Comparison of ENCODE assay signal across 15 cellular contexts in genomic region chr10:124912052-124912435, GRCh38. TPM values are rescaled to one million over a fixed set of nuclear protein-coding genes. Genes with fewer than 3 reads are reported as not detected.
DNase-seq lines count a peak whose midpoint lies in the region; ATAC-seq, FAIRE-seq and TF ChIP-seq lines count a peak whose summit lies in the region.
"Had no signal": no experiment of that assay in that cellular context is flagged by ENCODE, and none has a peak within 500 bp of the region (broad histone marks: within the 10 kb centered on the region; RNA-seq: fewer than 3 reads in every experiment).

No MANE protein-coding gene starts in this region.

- peak overlapping the region; percentile 63 for H3K4me2 ChIP-seq in HepG2 (ENCODE audit: low read depth, low read length)
- peak overlapping the region; percentile 50 for H3K4me2 ChIP-seq in skeletal muscle satellite cell (ENCODE audit: low read length)

- peak overlapping the region; percentile 72 for H2AFZ ChIP-seq in HepG2 (ENCODE audit: low read length)

- DNase-seq in CD14-positive monocyte (ENCODE audit: low spot score) = no peak
- DNase-seq in HepG2 (ENCODE audit: low spot score) = no peak
- no peak for DNase-seq in DMS153 treated with DMSO at 0.1 percent for 48 hours (lab: John Stamatoyannopoulos, UW; ENCODE audit: unreplicated experiment)
- DNase-seq in BE2C = no peak
- no peak for DNase-seq in NCI-H510A (lab: John Stamatoyannopoulos, UW)
- no peak for DNase-seq in CD8-positive, alpha-beta T cell
- DNase-seq: activated CD4-positive, alpha-beta T cell treated with anti-CD3 and anti-CD28 coated beads for 1 hour; activated naive CD4-positive, alpha-beta T cell treated with Interleukin-2 at 50 U/mL for 16 hours; NCI-H1105; stimulated activated CD4-positive, alpha-beta T cell treated with anti-CD3 and anti-CD28 coated beads, Interleukin-4, amount 100 ng/mL, for 4 hours had no signal

- H3K27ac ChIP-seq in VCaP (peak overlapping the region; percentile 47; the same call in 1 of the 2 replicates), HepG2 (ENCODE audit: extremely low read length, insufficient read depth, low read length) (no peak overlapping the region)
- no peak overlapping the region for H3K27ac ChIP-seq in CD8-positive, alpha-beta T cell (ENCODE audit: low read depth, low read length)

- no peak overlapping the region for H3K9ac ChIP-seq in HepG2 (ENCODE audit: insufficient read depth, low read depth, low read length)
- H3K9ac ChIP-seq in skeletal muscle satellite cell (ENCODE audit: low read depth, low read length) = peak overlapping the region; percentile 23

- H3K9me3 ChIP-seq in HepG2 (ENCODE audit: low read length) = no peaks in the 10 kb centered on the region
- H3K9me3 ChIP-seq in skeletal muscle satellite cell (replicated peaks; ENCODE audit: low read length) = no peaks in the 10 kb centered on the region
- H3K9me3 ChIP-seq in BE2C = no peaks in the 10 kb centered on the region
- H3K9me3 ChIP-seq in CD8-positive, alpha-beta T cell (ENCODE audit: low read length) = no peaks in the 10 kb centered on the region

- H3K4me1 ChIP-seq in HepG2 (ENCODE audit: insufficient read depth, low read length) (peaks cover 63% of the 10 kb centered on the region), skeletal muscle satellite cell (ENCODE audit: control insufficient read depth, insufficient read depth, low read length) (peaks cover 35% of the 10 kb centered on the region), BE2C (no peaks in the 10 kb centered on the region)
- peaks cover 7% of the 10 kb centered on the region for H3K4me1 ChIP-seq in CD8-positive, alpha-beta T cell (ENCODE audit: insufficient read depth, low read length)

- ATAC-seq in HepG2 = no peak
- ATAC-seq in CD8-positive, alpha-beta T cell = no peak
- ATAC-seq: HCT116; natural killer cell treated with Interleukin-12 subunit alpha and Interleukin-12 subunit beta and Interleukin-15 and Interleukin-18, amount 100 ng/mL, for 72 hours had no signal

- no peaks in the 10 kb centered on the region for H4K20me1 ChIP-seq in HepG2 (ENCODE audit: insufficient read depth, low read length)

- intact Hi-C loops in CD14-positive monocyte (cut with micrococcal nuclease) (loop anchor here (10.0 kb wide), 6 partner anchors 107 to 803 kb away; partner anchors contain the start of genes ABRAXAS2 (in 1 of the 2), EDRF1 (in 1 of the 2) and EEF1AKMT2 (in 1 of the 2)), HepG2 (cut with micrococcal nuclease; ENCODE audit: unreplicated experiment) (loop anchor here (10.0 kb wide), 1 partner anchor 117 kb away; the partner anchor contains the start of gene EEF1AKMT2)
- intact Hi-C loops in CD8-positive, alpha-beta T cell (cut with DNase I, micrococcal nuclease) = loop anchor here (10.0 kb wide), 4 partner anchors 267 to 1957 kb away; partner anchors contain the start of genes ACADSB (in 1 of the 2), BUB3 (in 1 of the 2), C10orf88 (in 1 of the 2) and IKZF5 (in 1 of the 2)

- TF ChIP-seq EP300 in HepG2 (IDR thresholded peaks at IDR 0.05; ENCODE audit: low read depth in 2 of 2, low read length in 2 of 2) (no peak), HepG2 (CRISPR knock-in tag; IDR thresholded peaks at IDR 0.05; ENCODE audit: borderline replicate concordance) (no peak)

- CTCF ChIA-PET in HepG2 (lab: Yijun Ruan, JAX; ENCODE audit: low intra/inter-chr PET ratio, low total read pairs) = no interaction called here
- CTCF ChIA-PET in CD8-positive, alpha-beta T cell (lab: Charles Lee) = no interaction called here

- H3K27me3 ChIP-seq in HepG2 (ENCODE audit: control insufficient read depth in 1 of 2, insufficient read depth in 2 of 2, low read length in 2 of 2) (no peaks in the 10 kb centered on the region; a peak in 1 of 5 replicates), skeletal muscle satellite cell (ENCODE audit: control insufficient read depth, insufficient read depth, low read length) (no peaks in the 10 kb centered on the region), BE2C (no peaks in the 10 kb centered on the region)
- no peaks in the 10 kb centered on the region for H3K27me3 ChIP-seq in CD8-positive, alpha-beta T cell (ENCODE audit: insufficient read depth, low read length)

- no peaks in the 10 kb centered on the region for H3K36me3 ChIP-seq in HepG2 (replicated peaks in 1 of 2; ENCODE audit: control insufficient read depth in 1 of 2, insufficient read depth in 2 of 2, low read length in 2 of 2)
- H3K36me3 ChIP-seq in skeletal muscle satellite cell (ENCODE audit: insufficient read depth, low read length) = no peaks in the 10 kb centered on the region
- no peaks in the 10 kb centered on the region for H3K36me3 ChIP-seq in BE2C
- H3K36me3 ChIP-seq in CD8-positive, alpha-beta T cell (ENCODE audit: insufficient read depth, low read length) = no peaks in the 10 kb centered on the region

- no peak for TF ChIP-seq RAD21 in HepG2 (CRISPR knock-in tag; IDR thresholded peaks at IDR 0.05)

- no peak for TF ChIP-seq POLR2A in HepG2 (IDR thresholded peaks at IDR 0.05; ENCODE audit: insufficient read depth in 1 of 2, low read depth in 2 of 2, low read length in 2 of 2)

- H3K4me3 Mint-ChIP-seq in CD14-positive monocyte = peak overlapping the region; percentile 64 to 83
- H3K4me3 Mint-ChIP-seq in CD8-positive, alpha-beta T cell = no peak overlapping the region
- H3K4me3 Mint-ChIP-seq: natural killer cell treated with Interleukin-12 subunit alpha and Interleukin-12 subunit beta and Interleukin-15 and Interleukin-18, amount 100 ng/mL, for 72 hours had no signal

- no peaks in the 10 kb centered on the region for H3K36me3 Mint-ChIP-seq in CD14-positive monocyte
- H3K36me3 Mint-ChIP-seq in CD8-positive, alpha-beta T cell = no peaks in the 10 kb centered on the region
- H3K36me3 Mint-ChIP-seq: natural killer cell treated with Interleukin-12 subunit alpha and Interleukin-12 subunit beta and Interleukin-15 and Interleukin-18, amount 100 ng/mL, for 72 hours had no signal

- peaks cover 34% of the 10 kb centered on the region for H3K4me1 Mint-ChIP-seq in CD14-positive monocyte
- H3K4me1 Mint-ChIP-seq in CD8-positive, alpha-beta T cell (ENCODE audit: low read depth) = peaks cover 10% of the 10 kb centered on the region

- H3K27me3 Mint-ChIP-seq in CD14-positive monocyte (ENCODE audit: low read depth in 3 of 3) = peaks cover 0 to 4% (median 0%) of the 10 kb centered on the region in 3 donors
- H3K27me3 Mint-ChIP-seq in CD8-positive, alpha-beta T cell (ENCODE audit: low read depth) = peaks cover 13% of the 10 kb centered on the region

- no peak for FAIRE-seq in HepG2 (lab: Jason Lieb, UNC)

- peak overlapping the region; percentile 26 to 82 (median 72) for H3K27ac Mint-ChIP-seq in CD14-positive monocyte
- H3K27ac Mint-ChIP-seq in CD8-positive, alpha-beta T cell = no peak overlapping the region
- H3K27ac Mint-ChIP-seq: natural killer cell treated with Interleukin-12 subunit alpha and Interleukin-12 subunit beta and Interleukin-15 and Interleukin-18, amount 100 ng/mL, for 72 hours had no signal

- in situ Hi-C loops in HepG2 (cut with HindIII; ENCODE audit: extremely low pct_ligation_motif_present, low pct_unique_long_range_greater_than_20kb) = no loop called here

- WGBS in HepG2 (ENCODE audit: low lambda C conversion rate) = 14% methylated on average over 4 of the region's 4 CpGs

- H3K79me2 ChIP-seq in HepG2 (ENCODE audit: insufficient read depth, low read length) = peaks cover 4% of the 10 kb centered on the region

- POLR2A ChIA-PET in HepG2 (lab: Yijun Ruan, JAX) = no interaction called here
- POLR2A ChIA-PET in CD8-positive, alpha-beta T cell (lab: Charles Lee) = no interaction called here

- no peaks in the 10 kb centered on the region for H3K9me3 Mint-ChIP-seq in CD14-positive monocyte
- no peaks in the 10 kb centered on the region for H3K9me3 Mint-ChIP-seq in CD8-positive, alpha-beta T cell
- H3K9me3 Mint-ChIP-seq: natural killer cell treated with Interleukin-12 subunit alpha and Interleukin-12 subunit beta and Interleukin-15 and Interleukin-18, amount 100 ng/mL, for 72 hours had no signal

- no TSS peak for BruUV-seq in HepG2 (replicated peaks; lab: Mats Ljungman, UMichigan)

- peak overlapping the region in 1 of 3 experiments; percentile 16; a peak in 1 of 6 replicates for H3K4me3 ChIP-seq in HepG2 (replicated peaks in 1 of 3; ENCODE audit: insufficient read depth in 1 of 3, low read depth in 2 of 3, low read length in 3 of 3)
- no peak overlapping the region for H3K4me3 ChIP-seq in skeletal muscle satellite cell (ENCODE audit: low read length)
- no peak overlapping the region for H3K4me3 ChIP-seq in BE2C (ENCODE audit: low read depth, low read length)
- no peak overlapping the region for H3K4me3 ChIP-seq in CD8-positive, alpha-beta T cell (ENCODE audit: low read depth, low read length)
- H3K4me3 ChIP-seq: lung had no signal

- no peak for TF ChIP-seq CTCF in CD14-positive monocyte (IDR thresholded peaks at IDR 0.05)
- no peak for TF ChIP-seq CTCF in VCaP (conservative IDR thresholded peaks at IDR 0.05)
- TF ChIP-seq CTCF in HepG2 (CRISPR knock-in tag; IDR thresholded peaks at IDR 0.05) = no peak
- no peak for TF ChIP-seq CTCF in BE2C (IDR thresholded peaks at IDR 0.05; ENCODE audit: low read depth, low read length)
- TF ChIP-seq CTCF in CD8-positive, alpha-beta T cell (IDR thresholded peaks at IDR 0.05) = no peak

RNA-seq across cellular contexts. Expression of gene ZRANB1, which starts 29.9 kb away (rescaled TPM):
- polyA plus RNA-seq in CD14-positive monocyte = 1 to 10 TPM; 2.7 to 3.1 TPM
- 19.6 and 20.7 TPM in 2 replicates for total RNA-seq in HepG2 (2016; rRNA removed; fragmentation: Illumina TruSeq; extraction: Trizol)
- 38.1 and 44.9 TPM in 2 replicates for total RNA-seq in HepG2 (2016; cell fraction: cytosol; rRNA removed; fragmentation: Illumina TruSeq; extraction: Trizol; ENCODE audit: low read depth)
- total RNA-seq in HepG2 (2016; cell fraction: insoluble cytoplasmic fraction; rRNA removed; fragmentation: Illumina TruSeq; extraction: Trizol) = 19.4 and 21.1 TPM in 2 replicates
- 26.2 and 28.8 TPM in 2 replicates for total RNA-seq in HepG2 (2016; cell fraction: membrane; rRNA removed; fragmentation: Illumina TruSeq; extraction: Trizol)
- 22.1 and 22.3 TPM in 2 replicates for total RNA-seq in HepG2 (2016; cell fraction: nucleus; rRNA removed; fragmentation: Illumina TruSeq; extraction: Trizol)
- polyA plus RNA-seq in HepG2 (2011; rRNA removed) = 9.6 and 10.3 TPM in 2 replicates
- polyA plus RNA-seq in HepG2 (2011; cell fraction: cytosol; rRNA removed) = 5.2 and 8.8 TPM in 2 replicates
- polyA plus RNA-seq in HepG2 (2011; cell fraction: nucleus; rRNA removed) = 4.3 and 5.7 TPM in 2 replicates
- 13.8 and 15.9 TPM in 2 replicates for polyA plus RNA-seq in HepG2 (2012)
- 2.2 and 2.6 TPM in 2 replicates for polyA plus RNA-seq in HepG2 (2016; cell fraction: cytosol; fragmentation: Illumina TruSeq; extraction: Trizol; ENCODE audit: low read depth)
- polyA plus RNA-seq in HepG2 (2016; cell fraction: insoluble cytoplasmic fraction; fragmentation: Illumina TruSeq; extraction: Trizol; ENCODE audit: low read depth) = 15.8 and 16.5 TPM in 2 replicates
- polyA plus RNA-seq in HepG2 (2016; cell fraction: membrane; fragmentation: Illumina TruSeq; extraction: Trizol; ENCODE audit: low read depth) = 7.6 and 8.4 TPM in 2 replicates
- polyA plus RNA-seq in HepG2 (2016; cell fraction: nucleus; fragmentation: Illumina TruSeq; extraction: Trizol; ENCODE audit: insufficient read depth, low read depth) = 18.8 and 21.5 TPM in 2 replicates
- polyA minus RNA-seq in HepG2 (2011; rRNA and poly(A)+ RNA removed; ENCODE audit: low replicate concordance) = 14.9 and 19.7 TPM in 2 replicates
- polyA minus RNA-seq in HepG2 (2011; cell fraction: cytosol; rRNA and poly(A)+ RNA removed) = 15.5 and 21.6 TPM in 2 replicates
- 30.3 and 31.8 TPM in 2 replicates for polyA minus RNA-seq in HepG2 (2011; cell fraction: nucleus; rRNA and poly(A)+ RNA removed)
- total RNA-seq in skeletal muscle satellite cell (2012; rRNA removed) = 12.5 and 13.7 TPM in 2 replicates
- polyA plus RNA-seq in BE2C (2012; ENCODE audit: insufficient read depth, insufficient read length, low read depth) = 19.4 TPM
- total RNA-seq in CD8-positive, alpha-beta T cell = 10 to 100 TPM; 28.5 to 31.6 TPM
